ENCODE assay signal across 22 cellular contexts in genomic region chr1:76585980-76586674, GRCh38.
A peak's percentile ranks its signal among the peaks of the same experiment; 100 is the strongest.
DNase-seq lines count a peak whose midpoint lies in the region; TF ChIP-seq lines count a peak whose summit lies in the region.
"Had no signal": no experiment of that assay in that cellular context is flagged by ENCODE, and none has a peak within 500 bp of the region (broad histone marks: within the 10 kb centered on the region; RNA-seq: fewer than 3 reads in every experiment).

No MANE protein-coding gene starts in this region.

- TF ChIP-seq CTCF in HEK293 (tag by site-specific recombination; IDR thresholded peaks at IDR 0.05) (no peak), SK-N-SH (IDR thresholded peaks at IDR 0.05) (no peak), brain (conservative IDR thresholded peaks at IDR 0.05) (no peak), nephron progenitor cell (IDR thresholded peaks at IDR 0.05) (no peak), A673 (conservative IDR thresholded peaks at IDR 0.05; ENCODE audit: low read depth, low read length) (no peak)

- H3F3A ChIP-seq in SK-N-SH (replicated peaks; ENCODE audit: insufficient read depth) = no peaks in the 10 kb centered on the region

- H3K36me3 Mint-ChIP-seq in brain = no peaks in the 10 kb centered on the region
- no peaks in the 10 kb centered on the region for H3K36me3 Mint-ChIP-seq in nephron progenitor cell (ENCODE audit: low read depth)
- H3K36me3 Mint-ChIP-seq: CD14-positive monocyte; CD8-positive, alpha-beta memory T cell had no signal

- H3K27me3 Mint-ChIP-seq in brain (peaks cover 5% of the 10 kb centered on the region), nephron progenitor cell (ENCODE audit: low read depth, poor library complexity) (no peaks in the 10 kb centered on the region)
- H3K27me3 Mint-ChIP-seq: CD4-positive, alpha-beta T cell had no signal

- no peaks in the 10 kb centered on the region for H4K20me1 ChIP-seq in SK-N-SH (ENCODE audit: insufficient read depth)

- CTCF ChIA-PET in HEK293 (lab: Yijun Ruan, JAX) = no interaction called here
- CTCF ChIA-PET in SK-N-SH (lab: Yijun Ruan, JAX) = no interaction called here
- CTCF ChIA-PET in A673 (lab: Charles Lee) = no interaction called here

- H3K9me2 ChIP-seq in SK-N-SH = no peaks in the 10 kb centered on the region

- H3K36me3 ChIP-seq in HEK293 (ENCODE audit: control insufficient read depth in 2 of 2, insufficient read depth in 1 of 2, low read length in 2 of 2) (no peaks in the 10 kb centered on the region), SK-N-SH (replicated peaks in 1 of 2; ENCODE audit: control insufficient read depth in 1 of 2, insufficient read depth in 2 of 2, low read length in 1 of 2) (no peaks in the 10 kb centered on the region), A673 (ENCODE audit: insufficient read depth, low read length, poor library complexity, severe bottlenecking) (no peaks in the 10 kb centered on the region)
- H3K36me3 ChIP-seq: BE2C; BLaER1 treated with 17β-estradiol and CSF1 and Interleukin-3, amounts not matched to agents 10 nM and 100 nM had no signal

- peak overlapping the region in 3 of 5 experiments; percentile 6 to 90 (median 88) for H3K27ac Mint-ChIP-seq in brain
- H3K27ac Mint-ChIP-seq in nephron progenitor cell = peak overlapping the region; percentile 37
- H3K27ac Mint-ChIP-seq: CD14-positive monocyte; CD4-positive, alpha-beta T cell; CD8-positive, alpha-beta memory T cell had no signal

- BruUV-seq in A673 (replicated peaks; lab: Mats Ljungman, UMichigan) = no TSS peak

- POLR2A ChIA-PET in HEK293 (lab: Yijun Ruan, JAX) = no interaction called here
- POLR2A ChIA-PET in SK-N-SH (lab: Yijun Ruan, JAX) = no interaction called here
- POLR2A ChIA-PET in A673 (lab: Charles Lee; ENCODE audit: low non-redundant PET) = no interaction called here

- peak; percentile 22 for DNase-seq in SK-N-SH
- no peak for DNase-seq in nephron progenitor cell
- DNase-seq in NCI-H1417 (lab: John Stamatoyannopoulos, UW) = no peak
- no peak for DNase-seq in A673 (ENCODE audit: low spot score)
- DNase-seq in activated CD4-positive, alpha-beta T cell treated with anti-CD3 and anti-CD28 coated beads, Interleukin-2, amount 50 U/mL, for 1 hour = no peak
- DNase-seq: ACHN; AML-193; BE2C; CD4-positive, alpha-beta T cell; CD8-positive, alpha-beta memory T cell; DMS 273 treated with DMSO at 0.1 percent for 48 hours; DMS79; EL; GDM1; GM23248; H7; HCEC 1CT had no signal

- H3K4me3 ChIP-seq in HEK293 (ENCODE audit: low read depth, low read length) (no peak overlapping the region), SK-N-SH (ENCODE audit: low read depth in 2 of 2, low read length in 1 of 2) (no peak overlapping the region), A673 (ENCODE audit: low read depth, low read length, poor library complexity, severe bottlenecking) (no peak overlapping the region)
- H3K4me3 ChIP-seq: BLaER1 treated with 17β-estradiol and CSF1 and Interleukin-3, amounts not matched to agents 10 nM and 100 nM; GM12878; GM23248 had no signal

- no peak overlapping the region for H3K9ac ChIP-seq in SK-N-SH
- H3K9ac ChIP-seq: BLaER1 treated with 17β-estradiol and CSF1 and Interleukin-3, amounts not matched to agents 10 nM and 100 nM; GM23248 had no signal

- H2AFZ ChIP-seq in SK-N-SH (ENCODE audit: low read depth) = no peak overlapping the region
- H2AFZ ChIP-seq: GM23248 had no signal

- no peak overlapping the region for H3K4me2 ChIP-seq in SK-N-SH
- H3K4me2 ChIP-seq: BLaER1 treated with 17β-estradiol and CSF1 and Interleukin-3, amounts not matched to agents 10 nM and 100 nM had no signal

- H3K9me3 Mint-ChIP-seq in brain (no peaks in the 10 kb centered on the region), nephron progenitor cell (no peaks in the 10 kb centered on the region)
- H3K9me3 Mint-ChIP-seq: CD14-positive monocyte; CD4-positive, alpha-beta T cell; CD8-positive, alpha-beta memory T cell had no signal

- H3K9me3 ChIP-seq in HEK293 (ENCODE audit: control insufficient read depth, insufficient read depth, low read depth, low read length) = no peaks in the 10 kb centered on the region
- no peaks in the 10 kb centered on the region for H3K9me3 ChIP-seq in SK-N-SH
- H3K9me3 ChIP-seq in A673 (ENCODE audit: low read depth, low read length, poor library complexity, severe bottlenecking) = no peaks in the 10 kb centered on the region
- H3K9me3 ChIP-seq: BE2C; BLaER1 treated with 17β-estradiol and CSF1 and Interleukin-3, amounts not matched to agents 10 nM and 100 nM had no signal

- intact Hi-C loops in A673 (cut with micrococcal nuclease; ENCODE audit: unreplicated experiment) = loop anchor here (2.0 kb wide), 1 partner anchor 65 kb away; no protein-coding TSS in a partner anchor

- peak; percentile 5; the same call in 1 of the 2 replicates for TF ChIP-seq RAD21 in SK-N-SH (IDR thresholded peaks at IDR 0.05; ENCODE audit: low read length)

- no peaks in the 10 kb centered on the region for H3K79me2 ChIP-seq in SK-N-SH (ENCODE audit: insufficient read depth)

- H3K4me1 ChIP-seq in HEK293 (ENCODE audit: control insufficient read depth, insufficient read depth, low read length) = 0 out of 2 replicates have a peak, but pooled peaks cover 6% of the 10 kb centered on the region
- peaks cover 0 to 22% of the 10 kb centered on the region in 2 experiments; a peak in 2 of 4 replicates for H3K4me1 ChIP-seq in SK-N-SH (ENCODE audit: control insufficient read depth in 1 of 2, insufficient read depth in 2 of 2, low read depth in 1 of 2, low read length in 1 of 2)
- H3K4me1 ChIP-seq in A673 (ENCODE audit: insufficient read depth, low read length, poor library complexity, severe bottlenecking) = peaks cover 7% of the 10 kb centered on the region
- H3K4me1 ChIP-seq: BE2C; BLaER1 treated with 17β-estradiol and CSF1 and Interleukin-3, amounts not matched to agents 10 nM and 100 nM had no signal

- no peak overlapping the region for H3K27ac ChIP-seq in HEK293 (ENCODE audit: extremely low read depth, low read depth, low read length)
- H3K27ac ChIP-seq in SK-N-SH (ENCODE audit: low read depth in 2 of 2, low read length in 1 of 2) = peak overlapping the region in 1 of 2 experiments; percentile 77; a peak in 1 of 4 replicates
- no peak overlapping the region for H3K27ac ChIP-seq in A673 (ENCODE audit: low read depth, low read length, poor library complexity, severe bottlenecking)
- H3K27ac ChIP-seq: BLaER1 treated with 17β-estradiol and CSF1 and Interleukin-3, amounts not matched to agents 10 nM and 100 nM; GM23248 had no signal

- H3K27me3 ChIP-seq in SK-N-SH (ENCODE audit: insufficient read depth) (no peaks in the 10 kb centered on the region), A673 (replicated peaks; ENCODE audit: insufficient read depth, low read depth, low read length, poor library complexity) (no peaks in the 10 kb centered on the region)
- H3K27me3 ChIP-seq: BE2C; BLaER1 treated with 17β-estradiol and CSF1 and Interleukin-3, amounts not matched to agents 10 nM and 100 nM had no signal

- H3K4me1 Mint-ChIP-seq in brain = peaks cover 65% of the 10 kb centered on the region
- H3K4me1 Mint-ChIP-seq in nephron progenitor cell = peaks cover 36% of the 10 kb centered on the region
- H3K4me1 Mint-ChIP-seq: CD14-positive monocyte; CD8-positive, alpha-beta memory T cell had no signal

- peak in 1 of 2 experiments; percentile 67; a peak in 2 of 4 replicates for TF ChIP-seq EP300 in SK-N-SH (IDR thresholded peaks at IDR 0.05; ENCODE audit: borderline replicate concordance in 1 of 2, low read depth in 1 of 2, low read length in 1 of 2)

- H3K4me3 Mint-ChIP-seq in brain (peak overlapping the region in 1 of 5 experiments; percentile 22), nephron progenitor cell (no peak overlapping the region)
- H3K4me3 Mint-ChIP-seq: CD14-positive monocyte; CD4-positive, alpha-beta T cell; CD8-positive, alpha-beta memory T cell had no signal

- 49% methylated on average over 4 of the region's 4 CpGs for WGBS in SK-N-SH (ENCODE audit: low lambda C conversion rate)

TF ChIP-seq in HEK293, 187 proteins besides CTCF, POLR2A, EP300 and RAD21 (continues in another document):
- TF ChIP-seq GLIS1 (tag by site-specific recombination; IDR thresholded peaks at IDR 0.05) = peak; percentile 32; the same call in 1 of the 2 replicates
- 0 out of 2 replicates have a peak, but pooled peaks have one; percentile 38 for TF ChIP-seq KLF16 (tag by site-specific recombination; IDR thresholded peaks at IDR 0.05)
- TF ChIP-seq KLF7 (tag by site-specific recombination; IDR thresholded peaks at IDR 0.05; ENCODE audit: borderline replicate concordance) = no peak
- TF ChIP-seq ZSCAN30 (tag by site-specific recombination; IDR thresholded peaks at IDR 0.05) = peak; percentile 56; the same call in 1 of the 2 replicates
- TF ChIP-seq ZNF26 (tag by site-specific recombination; IDR thresholded peaks at IDR 0.05) = no peak

TF ChIP-seq in SK-N-SH, 30 proteins besides CTCF, POLR2A, EP300 and RAD21:
- TF ChIP-seq CHD2 (IDR thresholded peaks at IDR 0.05; ENCODE audit: low read length, partially characterized antibody) (peak; percentile 28), TEAD4 (IDR thresholded peaks at IDR 0.05; ENCODE audit: borderline replicate concordance, insufficient read depth) (no peak), RFX5 (IDR thresholded peaks at IDR 0.05; ENCODE audit: low read length) (no peak), NFIC (IDR thresholded peaks at IDR 0.05; ENCODE audit: borderline replicate concordance) (no peak), MXI1 (IDR thresholded peaks at IDR 0.05; ENCODE audit: low read depth, low read length) (0 out of 2 replicates have a peak, but pooled peaks have one; percentile 32), GATA2 (CRISPR knock-in tag; IDR thresholded peaks at IDR 0.05) (peak; percentile 64), TCF12 (IDR thresholded peaks at IDR 0.05) (no peak), RCOR1 (IDR thresholded peaks at IDR 0.05; ENCODE audit: low read length) (0 out of 2 replicates have a peak, but pooled peaks have one; percentile 53), IRF3 (IDR thresholded peaks at IDR 0.05; ENCODE audit: low read depth, low read length) (no peak)
